17 cellular contexts compared by ENCODE assay signal in genomic region chr2:217938038-217938437, GRCh38.
DNase-seq lines count a peak whose midpoint lies in the region; ATAC-seq, FAIRE-seq and TF ChIP-seq lines count a peak whose summit lies in the region.
"Had no signal": no experiment of that assay in that cellular context is flagged by ENCODE, and none has a peak within 500 bp of the region (broad histone marks: within the 10 kb centered on the region; RNA-seq: fewer than 3 reads in every experiment).

No MANE protein-coding gene starts in this region.

- DNase-seq in chondrocyte (ENCODE audit: low spot score): no peak
- peak; percentile 77 for DNase-seq in kidney
- peak in 2 of 5 donors; percentile 15 to 42 for DNase-seq in ovary
- DNase-seq in tibial artery: no peak
- no peak for DNase-seq in NK-92 (lab: John Stamatoyannopoulos, UW; ENCODE audit: unreplicated experiment)
- DNase-seq in HuH-7 (ENCODE audit: low spot score): no peak
- DNase-seq in SKM-1 (lab: John Stamatoyannopoulos, UW; ENCODE audit: unreplicated experiment): no peak
- DNase-seq: activated CD4-positive, alpha-beta T cell treated with anti-CD3 and anti-CD28 coated beads for 4 hours; amygdala; foreskin melanocyte; kidney glomerular epithelial cell; NCI-H1105; NCI-H524; stimulated activated naive B cell treated with anti-CD40 and anti-IgM and Interleukin-4, amounts not matched to agents 10 μg/mL and 1 μg/mL and 100 μg/mL, for 72 hours; T-helper 9 cell had no signal

- TF ChIP-seq CTCF in chondrocyte (IDR thresholded peaks at IDR 0.05) (no peak), kidney (IDR thresholded peaks at IDR 0.05; ENCODE audit: borderline replicate concordance, extremely low read depth, insufficient read depth) (no peak), ovary (IDR thresholded peaks at IDR 0.05) (no peak), tibial artery (IDR thresholded peaks at IDR 0.05) (no peak)

- no peak for FAIRE-seq in kidney (lab: Jason Lieb, UNC)
- FAIRE-seq: GM12891 had no signal

- H3K36me3 ChIP-seq in kidney (ENCODE audit: control insufficient read depth in 1 of 2, insufficient read depth in 2 of 2, low read length in 2 of 2) (peaks cover 0 to 22% of the 10 kb centered on the region in 2 donors), ovary (no peaks in the 10 kb centered on the region), tibial artery (peaks cover 26 to 50% (median 39%) of the 10 kb centered on the region in 3 donors)

- H3K9me3 Mint-ChIP-seq in chondrocyte (ENCODE audit: low read depth): no peaks in the 10 kb centered on the region
- H3K9me3 Mint-ChIP-seq: stimulated activated naive B cell treated with anti-CD40 and anti-IgM and Interleukin-4, amounts not matched to agents 10 μg/mL and 1 μg/mL and 100 μg/mL, for 72 hours had no signal

- peak overlapping the region; percentile 95 for H3K27ac Mint-ChIP-seq in chondrocyte (ENCODE audit: unreplicated experiment)
- H3K27ac Mint-ChIP-seq: stimulated activated naive B cell treated with anti-CD40 and anti-IgM and Interleukin-4, amounts not matched to agents 10 μg/mL and 1 μg/mL and 100 μg/mL, for 72 hours had no signal

- H3K4me3 ChIP-seq in kidney (ENCODE audit: low read length in 2 of 2): peak overlapping the region; percentile 47 to 93
- H3K4me3 ChIP-seq in ovary: peak overlapping the region; percentile 28
- H3K4me3 ChIP-seq in tibial artery: peak overlapping the region; percentile 83 to 89

- no peak for TF ChIP-seq EP300 in ovary (IDR thresholded peaks at IDR 0.05)

- H3K9me3 ChIP-seq in kidney (ENCODE audit: control insufficient read depth in 1 of 2, low read length in 2 of 2) (no peaks in the 10 kb centered on the region), ovary (no peaks in the 10 kb centered on the region), tibial artery (no peaks in the 10 kb centered on the region)

- ATAC-seq in HG03432 (IDR thresholded peaks at IDR 0.05; ENCODE audit: unreplicated experiment): no peak
- ATAC-seq: stimulated activated naive B cell treated with anti-CD40 and anti-IgM and Interleukin-4, amounts not matched to agents 10 μg/mL and 1 μg/mL and 100 μg/mL, for 72 hours had no signal

- H3K27me3 Mint-ChIP-seq in chondrocyte (ENCODE audit: low read depth): no peaks in the 10 kb centered on the region

- peak overlapping the region; percentile 25 for H3K4me3 Mint-ChIP-seq in chondrocyte (ENCODE audit: unreplicated experiment)
- H3K4me3 Mint-ChIP-seq: stimulated activated naive B cell treated with anti-CD40 and anti-IgM and Interleukin-4, amounts not matched to agents 10 μg/mL and 1 μg/mL and 100 μg/mL, for 72 hours had no signal

- no peak for TF ChIP-seq POLR2A in ovary (IDR thresholded peaks at IDR 0.05)

- peak overlapping the region; percentile 31 to 53 for H3K9ac ChIP-seq in kidney (ENCODE audit: low read length in 2 of 2)

- H3K4me1 Mint-ChIP-seq in chondrocyte (ENCODE audit: low read depth): peaks cover 92% of the 10 kb centered on the region

- H3K36me3 Mint-ChIP-seq in chondrocyte (ENCODE audit: low read depth): peaks cover 4% of the 10 kb centered on the region
- H3K36me3 Mint-ChIP-seq: stimulated activated naive B cell treated with anti-CD40 and anti-IgM and Interleukin-4, amounts not matched to agents 10 μg/mL and 1 μg/mL and 100 μg/mL, for 72 hours had no signal

- H3K27me3 ChIP-seq in ovary: no peaks in the 10 kb centered on the region
- H3K27me3 ChIP-seq in tibial artery: no peaks in the 10 kb centered on the region

- H3K4me1 ChIP-seq in kidney (ENCODE audit: control insufficient read depth in 1 of 2, insufficient read depth in 1 of 2, low read depth in 1 of 2, low read length in 2 of 2) (peaks cover 53 to 80% of the 10 kb centered on the region in 2 donors), ovary (ENCODE audit: insufficient read depth) (peaks cover 55% of the 10 kb centered on the region), tibial artery (peaks cover 0 to 66% (median 58%) of the 10 kb centered on the region in 4 donors)

- intact Hi-C loops in kidney (cut with DNase I): no loop called here
- intact Hi-C loops in ovary (cut with DNase I): no loop called here
- intact Hi-C loops in tibial artery (cut with DNase I; ENCODE audit: low total_unique reads): no loop called here

- WGBS in ovary, 3 donors: 17 to 22% (median 20%) methylated on average over 6 of the region's 6 CpGs

- H3K27ac ChIP-seq in kidney (ENCODE audit: low read depth in 2 of 2, low read length in 2 of 2) (peak overlapping the region; percentile 87 to 93), ovary (peak overlapping the region; percentile 67 to 75), tibial artery (peak overlapping the region; percentile 95 to 98)

Comparison
In these comparisons a context has a peak if more than half of its experiments do, and no peak if none do; other contexts are left out.
1. H3K4me3 ChIP-seq: peak in every context shown above with its lines; median percentile 86 in tibial artery; 70 in kidney; 28 in ovary.